ENCODE assay signal across 17 cellular contexts in the genomic region with DNA sequence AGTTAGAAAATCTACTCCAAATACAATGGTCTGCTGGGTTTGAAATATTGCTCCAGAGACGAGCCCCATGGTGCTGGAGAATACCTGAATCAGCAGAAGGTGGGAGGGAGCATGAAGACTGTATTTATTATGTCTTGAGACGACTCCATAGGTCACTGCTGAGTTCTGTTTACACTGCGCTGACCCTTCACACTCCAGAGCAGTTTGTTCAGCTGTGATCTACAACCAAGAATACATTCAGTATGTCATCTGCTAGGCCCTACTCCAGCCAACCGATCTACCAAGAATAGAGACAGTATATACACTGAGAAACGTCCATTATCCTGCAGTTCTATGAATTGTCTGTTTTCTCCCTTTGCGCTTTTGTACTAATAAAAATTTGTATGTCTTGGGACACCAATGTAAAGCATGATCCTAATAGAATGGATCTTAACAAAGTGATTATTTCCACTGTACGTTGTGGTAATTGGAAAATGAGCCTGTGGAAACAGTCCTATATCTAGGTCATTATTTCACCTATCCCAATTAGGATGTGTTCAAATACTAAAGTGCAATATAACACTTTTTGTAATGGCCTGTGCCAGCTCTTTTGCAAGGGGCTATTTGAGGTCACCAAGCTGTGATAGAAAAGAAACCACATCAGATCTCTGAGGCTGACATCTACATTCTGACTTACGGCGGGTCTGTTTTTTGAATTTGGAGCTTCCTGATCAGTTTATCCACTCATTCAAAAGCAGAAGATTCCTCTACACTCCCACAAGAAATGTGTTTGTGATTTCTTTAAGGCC.
"Had no signal": no experiment of that assay in that cellular context is flagged by ENCODE, and none has a peak within 500 bp of the region (broad histone marks: within the 10 kb centered on the region; RNA-seq: fewer than 3 reads in every experiment).

No MANE protein-coding gene starts in this region.

- H3K27me3 Mint-ChIP-seq: central memory CD8-positive, alpha-beta T cell; dendritic cell treated with granulocyte-macrophage colony-stimulating factor and Interleukin-4, amounts not matched to agents 40 ng/mL and 50 ng/mL, for 4 days; T-helper 17 cell had no signal

- H3K4me1 Mint-ChIP-seq: central memory CD8-positive, alpha-beta T cell; naive thymus-derived CD8-positive, alpha-beta T cell; T-helper 17 cell had no signal

- H3K4me1 ChIP-seq: adrenal gland had no signal

- H3K27me3 ChIP-seq: adrenal gland had no signal

- H3K27ac ChIP-seq: adrenal gland had no signal

- ATAC-seq: mucosa of descending colon; naive thymus-derived CD8-positive, alpha-beta T cell; sciatic nerve; T-helper 17 cell; WTC11 had no signal

- H3K36me3 ChIP-seq: adrenal gland had no signal

- H3K4me3 ChIP-seq: adrenal gland, mucosa of descending colon had no signal

- H3K9me3 Mint-ChIP-seq: dendritic cell treated with granulocyte-macrophage colony-stimulating factor and Interleukin-4, amounts not matched to agents 40 ng/mL and 50 ng/mL, for 4 days; naive thymus-derived CD8-positive, alpha-beta T cell; type B pancreatic cell; WTC11 had no signal

- H3K27ac Mint-ChIP-seq: dendritic cell treated with granulocyte-macrophage colony-stimulating factor and Interleukin-4, amounts not matched to agents 40 ng/mL and 50 ng/mL, for 4 days; naive thymus-derived CD8-positive, alpha-beta T cell; T-helper 17 cell; type B pancreatic cell; WTC11 had no signal

- DNase-seq: activated CD4-positive, alpha-beta T cell treated with anti-CD3 and anti-CD28 coated beads for 48 hours; activated naive CD4-positive, alpha-beta T cell treated with anti-CD3 and anti-CD28 coated beads, Interleukin-2, amount 50 U/mL, for 16 hours; adrenal gland; hippocampal formation; kidney glomerular epithelial cell; mammary epithelial cell; mucosa of descending colon; naive thymus-derived CD8-positive, alpha-beta T cell; stimulated activated CD4-positive, alpha-beta T cell treated with anti-CD3 and anti-CD28 coated beads, Interleukin-12 subunit alpha, Interleukin-12 subunit beta, amount 100 ng/mL, for 4 hours; stimulated activated CD4-positive, alpha-beta T cell treated with anti-CD3 and anti-CD28 coated beads, Interleukin-2, amount 100 ng/mL, for 48 hours; stimulated activated naive CD4-positive, alpha-beta T cell treated with Interleukin-2 at 50 U/mL for 16 hours; T-helper 17 cell had no signal

- H3K4me3 Mint-ChIP-seq: central memory CD8-positive, alpha-beta T cell; dendritic cell treated with granulocyte-macrophage colony-stimulating factor and Interleukin-4, amounts not matched to agents 40 ng/mL and 50 ng/mL, for 4 days; naive thymus-derived CD8-positive, alpha-beta T cell; T-helper 17 cell; WTC11 had no signal

- H3K36me3 Mint-ChIP-seq: naive thymus-derived CD8-positive, alpha-beta T cell; type B pancreatic cell; WTC11 had no signal

- H3K9me3 ChIP-seq: adrenal gland, mucosa of descending colon had no signal
